Comparison of ENCODE assay signal across 2 cellular contexts in the genomic region with DNA sequence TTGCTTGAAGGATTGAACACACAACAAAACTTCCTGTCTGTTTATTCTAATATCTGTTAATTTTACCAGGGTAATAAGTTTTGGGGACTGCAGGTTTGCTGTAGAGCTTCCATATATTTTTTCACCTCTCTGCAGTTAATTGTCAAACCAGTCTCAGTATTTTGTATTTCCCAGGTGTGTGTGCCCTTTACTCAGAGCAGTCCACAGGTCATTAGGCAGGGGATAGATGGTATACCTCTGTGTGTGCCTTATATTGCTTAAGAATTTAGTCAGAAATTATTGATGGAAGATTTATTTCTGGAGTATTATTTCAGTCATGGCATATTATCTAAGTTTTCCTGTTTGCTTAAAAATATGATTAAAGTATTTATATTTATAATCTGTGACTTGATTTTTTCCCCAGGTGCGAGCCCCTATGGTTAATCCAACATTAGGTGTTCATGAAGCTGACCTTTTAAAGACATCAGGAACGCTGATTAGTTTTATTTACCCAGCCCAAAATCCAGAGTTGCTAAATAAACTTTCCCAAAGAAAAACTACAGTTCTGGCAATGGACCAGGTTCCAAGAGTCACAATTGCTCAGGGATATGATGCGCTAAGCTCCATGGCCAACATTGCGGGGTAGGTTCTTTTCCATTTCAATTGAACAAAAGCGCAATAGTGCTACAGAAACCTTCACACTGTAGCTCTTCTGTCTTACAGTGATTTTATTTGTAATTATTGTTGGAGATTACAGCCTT.
TF ChIP-seq lines count a peak whose summit lies in the region.

No MANE protein-coding gene starts in this region.

TF ChIP-seq in HEK293, 187 proteins besides CTCF, POLR2A, EP300 and RAD21 (continued from another document):
- TF ChIP-seq, protein P1, sequence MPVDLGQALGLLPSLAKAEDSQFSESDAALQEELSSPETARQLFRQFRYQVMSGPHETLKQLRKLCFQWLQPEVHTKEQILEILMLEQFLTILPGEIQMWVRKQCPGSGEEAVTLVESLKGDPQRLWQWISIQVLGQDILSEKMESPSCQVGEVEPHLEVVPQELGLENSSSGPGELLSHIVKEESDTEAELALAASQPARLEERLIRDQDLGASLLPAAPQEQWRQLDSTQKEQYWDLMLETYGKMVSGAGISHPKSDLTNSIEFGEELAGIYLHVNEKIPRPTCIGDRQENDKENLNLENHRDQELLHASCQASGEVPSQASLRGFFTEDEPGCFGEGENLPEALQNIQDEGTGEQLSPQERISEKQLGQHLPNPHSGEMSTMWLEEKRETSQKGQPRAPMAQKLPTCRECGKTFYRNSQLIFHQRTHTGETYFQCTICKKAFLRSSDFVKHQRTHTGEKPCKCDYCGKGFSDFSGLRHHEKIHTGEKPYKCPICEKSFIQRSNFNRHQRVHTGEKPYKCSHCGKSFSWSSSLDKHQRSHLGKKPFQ (tag by site-specific recombination; IDR thresholded peaks at IDR 0.05), result no peak
TF ChIP-seq in HEK293: peak in this region for 1.

TF ChIP-seq in liver, 16 proteins besides CTCF, POLR2A, EP300 and RAD21 (continued from another document):
- TF ChIP-seq HNF4G (IDR thresholded peaks at IDR 0.05) (peak; percentile 40), SP1 (IDR thresholded peaks at IDR 0.05) (peak; percentile 85), HNF4A (conservative IDR thresholded peaks at IDR 0.05) (peak; percentile 77 to 81), NR2F2 (IDR thresholded peaks at IDR 0.05) (peak; percentile 34), EGR1 (IDR thresholded peaks at IDR 0.05; ENCODE audit: low read depth in 2 of 2) (peak in 1 of 2 donors; percentile 49), JUND (IDR thresholded peaks at IDR 0.05) (peak; percentile 34 to 72), FOXA1 (IDR thresholded peaks at IDR 0.05) (peak; percentile 12), YY1 (IDR thresholded peaks at IDR 0.05) (peak; percentile 84), FOXA2 (IDR thresholded peaks at IDR 0.05) (peak; percentile 65), RXRA (IDR thresholded peaks at IDR 0.05) (peak in 1 of 2 donors; percentile 81)
- TF ChIP-seq, protein P2, sequence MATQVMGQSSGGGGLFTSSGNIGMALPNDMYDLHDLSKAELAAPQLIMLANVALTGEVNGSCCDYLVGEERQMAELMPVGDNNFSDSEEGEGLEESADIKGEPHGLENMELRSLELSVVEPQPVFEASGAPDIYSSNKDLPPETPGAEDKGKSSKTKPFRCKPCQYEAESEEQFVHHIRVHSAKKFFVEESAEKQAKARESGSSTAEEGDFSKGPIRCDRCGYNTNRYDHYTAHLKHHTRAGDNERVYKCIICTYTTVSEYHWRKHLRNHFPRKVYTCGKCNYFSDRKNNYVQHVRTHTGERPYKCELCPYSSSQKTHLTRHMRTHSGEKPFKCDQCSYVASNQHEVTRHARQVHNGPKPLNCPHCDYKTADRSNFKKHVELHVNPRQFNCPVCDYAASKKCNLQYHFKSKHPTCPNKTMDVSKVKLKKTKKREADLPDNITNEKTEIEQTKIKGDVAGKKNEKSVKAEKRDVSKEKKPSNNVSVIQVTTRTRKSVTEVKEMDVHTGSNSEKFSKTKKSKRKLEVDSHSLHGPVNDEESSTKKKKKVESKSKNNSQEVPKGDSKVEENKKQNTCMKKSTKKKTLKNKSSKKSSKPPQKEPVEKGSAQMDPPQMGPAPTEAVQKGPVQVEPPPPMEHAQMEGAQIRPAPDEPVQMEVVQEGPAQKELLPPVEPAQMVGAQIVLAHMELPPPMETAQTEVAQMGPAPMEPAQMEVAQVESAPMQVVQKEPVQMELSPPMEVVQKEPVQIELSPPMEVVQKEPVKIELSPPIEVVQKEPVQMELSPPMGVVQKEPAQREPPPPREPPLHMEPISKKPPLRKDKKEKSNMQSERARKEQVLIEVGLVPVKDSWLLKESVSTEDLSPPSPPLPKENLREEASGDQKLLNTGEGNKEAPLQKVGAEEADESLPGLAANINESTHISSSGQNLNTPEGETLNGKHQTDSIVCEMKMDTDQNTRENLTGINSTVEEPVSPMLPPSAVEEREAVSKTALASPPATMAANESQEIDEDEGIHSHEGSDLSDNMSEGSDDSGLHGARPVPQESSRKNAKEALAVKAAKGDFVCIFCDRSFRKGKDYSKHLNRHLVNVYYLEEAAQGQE (IDR thresholded peaks at IDR 0.05), result peak; percentile 56
- TF ChIP-seq, protein P3, sequence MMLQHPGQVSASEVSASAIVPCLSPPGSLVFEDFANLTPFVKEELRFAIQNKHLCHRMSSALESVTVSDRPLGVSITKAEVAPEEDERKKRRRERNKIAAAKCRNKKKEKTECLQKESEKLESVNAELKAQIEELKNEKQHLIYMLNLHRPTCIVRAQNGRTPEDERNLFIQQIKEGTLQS (IDR thresholded peaks at IDR 0.05), result no peak
